Comparison of ENCODE assay signal across 9 cellular contexts in the genomic region with DNA sequence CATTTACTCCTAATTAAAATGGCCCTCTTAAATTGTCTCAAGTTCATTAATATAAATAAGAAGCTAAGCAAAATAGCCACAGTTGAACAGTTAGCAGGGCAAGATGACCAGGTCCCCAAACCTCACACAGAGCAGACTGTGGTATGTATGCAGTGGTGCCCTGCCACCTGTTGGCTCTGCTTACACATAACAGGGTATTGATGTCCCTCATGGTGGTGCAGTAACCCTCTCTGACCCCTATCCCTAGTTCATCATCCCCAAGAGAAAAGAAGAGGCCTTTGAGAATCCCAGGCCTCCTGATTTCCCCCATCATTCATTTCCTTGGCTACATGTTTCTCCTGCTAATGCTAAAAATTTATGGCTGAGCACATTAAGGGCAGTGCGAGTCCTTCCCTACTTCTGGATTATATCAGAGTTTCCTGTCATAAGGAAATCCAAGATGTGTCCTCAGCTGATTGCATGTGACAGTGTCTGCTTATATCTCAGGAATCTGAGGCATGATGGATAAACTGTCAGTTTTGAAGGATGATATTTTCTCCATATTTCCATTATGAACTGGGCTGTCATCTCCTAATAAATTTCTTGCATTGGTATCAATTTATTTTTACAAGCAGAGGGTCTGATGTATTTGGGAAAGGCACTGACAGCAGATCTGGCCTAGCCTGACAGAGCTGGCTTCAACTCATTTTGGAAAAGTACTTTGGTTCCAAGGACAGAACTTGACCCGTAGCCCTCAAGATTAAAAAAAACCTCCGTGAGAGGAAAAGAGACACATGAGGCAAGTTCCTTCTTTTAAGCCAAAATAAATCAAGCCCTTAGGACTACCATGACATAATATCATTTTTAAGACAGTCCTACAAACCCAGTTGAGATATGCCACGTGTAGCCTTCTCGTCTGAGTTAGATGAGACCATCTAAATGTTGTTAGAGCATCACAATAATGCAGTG.
DNase-seq lines count a peak whose midpoint lies in the region; ATAC-seq and TF ChIP-seq lines count a peak whose summit lies in the region.
"Had no signal": no experiment of that assay in that cellular context is flagged by ENCODE, and none has a peak within 500 bp of the region (broad histone marks: within the 10 kb centered on the region; RNA-seq: fewer than 3 reads in every experiment).

No MANE protein-coding gene starts in this region.

- CTCF ChIA-PET in activated CD4-positive, alpha-beta T cell treated with anti-CD3 and anti-CD28 coated beads for 36 hours (lab: Charles Lee) = interaction anchor here (1.0 kb wide), 1 partner anchor 225 kb away, joined by 3 read pairs; no protein-coding TSS in a partner anchor

- in situ Hi-C loops in transverse colon (cut with MboI; ENCODE audit: low pct_ligation_motif_present in 1 of 4, low pct_unique_long_range_greater_than_20kb in 1 of 4, low sequenced_read_pairs in 3 of 4) = loop anchor here in 1 of 4 donors (25.0 kb wide), 1 partner anchor 925 kb away; no protein-coding TSS in a partner anchor

- H3K4me1 ChIP-seq in NT2/D1 (ENCODE audit: insufficient read depth, insufficient read length) = no peaks in the 10 kb centered on the region
- peaks cover 0 to 14% (median 7%) of the 10 kb centered on the region in 4 donors for H3K4me1 ChIP-seq in transverse colon

- no peaks in the 10 kb centered on the region for H3K36me3 Mint-ChIP-seq in activated CD4-positive, alpha-beta T cell treated with anti-CD3 and anti-CD28 coated beads for 36 hours (ENCODE audit: low read depth)
- H3K36me3 Mint-ChIP-seq in activated CD4-positive, alpha-beta T cell treated with anti-CD3 and anti-CD28 coated beads, Interleukin-2, amount 10 ng/mL, durations not matched to agents 24 days and 14 days (ENCODE audit: low read depth) = no peaks in the 10 kb centered on the region
- H3K36me3 Mint-ChIP-seq: activated naive CD8-positive, alpha-beta T cell had no signal

- peak; percentile 63 for ATAC-seq in activated CD4-positive, alpha-beta T cell treated with anti-CD3 and anti-CD28 coated beads for 36 hours
- ATAC-seq in HG02642 (IDR thresholded peaks at IDR 0.05; ENCODE audit: poor library complexity, unreplicated experiment) = peak; percentile 77

- no peak overlapping the region for H3K9ac ChIP-seq in NT2/D1 (ENCODE audit: insufficient read length, low read depth)

- no peak overlapping the region for H3K4me3 Mint-ChIP-seq in activated CD4-positive, alpha-beta T cell treated with anti-CD3 and anti-CD28 coated beads for 36 hours
- no peak overlapping the region for H3K4me3 Mint-ChIP-seq in activated CD4-positive, alpha-beta T cell treated with anti-CD3 and anti-CD28 coated beads, Interleukin-2, amount 10 ng/mL, durations not matched to agents 24 days and 14 days
- H3K4me3 Mint-ChIP-seq: activated naive CD8-positive, alpha-beta T cell had no signal

- peak; percentile 30 for DNase-seq in activated CD4-positive, alpha-beta T cell treated with anti-CD3 and anti-CD28 coated beads for 36 hours
- DNase-seq in activated CD4-positive, alpha-beta T cell treated with anti-CD3 and anti-CD28 coated beads, Interleukin-2, amount 10 ng/mL, durations not matched to agents 24 days and 14 days = no peak
- DNase-seq in NT2/D1 (ENCODE audit: low read depth, low spot score) (peak; percentile 46), foreskin fibroblast (peak in 1 of 2 donors; percentile 44), transverse colon (no peak), retina (no peak), globus pallidus (ENCODE audit: low spot score) (no peak)

- peaks cover 2% of the 10 kb centered on the region for H3K27me3 Mint-ChIP-seq in activated CD4-positive, alpha-beta T cell treated with anti-CD3 and anti-CD28 coated beads for 36 hours
- no peaks in the 10 kb centered on the region for H3K27me3 Mint-ChIP-seq in activated CD4-positive, alpha-beta T cell treated with anti-CD3 and anti-CD28 coated beads, Interleukin-2, amount 10 ng/mL, durations not matched to agents 24 days and 14 days

- no peak for TF ChIP-seq POLR2A in transverse colon (IDR thresholded peaks at IDR 0.05)

- no peaks in the 10 kb centered on the region for H3K9me3 Mint-ChIP-seq in activated CD4-positive, alpha-beta T cell treated with anti-CD3 and anti-CD28 coated beads for 36 hours (ENCODE audit: low read depth)
- no peaks in the 10 kb centered on the region for H3K9me3 Mint-ChIP-seq in activated CD4-positive, alpha-beta T cell treated with anti-CD3 and anti-CD28 coated beads, Interleukin-2, amount 10 ng/mL, durations not matched to agents 24 days and 14 days

- intact Hi-C loops in activated CD4-positive, alpha-beta T cell treated with anti-CD3 and anti-CD28 coated beads for 36 hours (cut with DNase I, micrococcal nuclease) = no loop called here
- intact Hi-C loops in activated CD4-positive, alpha-beta T cell treated with anti-CD3 and anti-CD28 coated beads, Interleukin-2, amount 10 ng/mL, durations not matched to agents 24 days and 14 days (cut with micrococcal nuclease) = no loop called here
- intact Hi-C loops in transverse colon (cut with DNase I; ENCODE audit: low total_unique reads) = no loop called here

- no peak overlapping the region for H3K27ac Mint-ChIP-seq in activated CD4-positive, alpha-beta T cell treated with anti-CD3 and anti-CD28 coated beads for 36 hours
- no peak overlapping the region for H3K27ac Mint-ChIP-seq in activated CD4-positive, alpha-beta T cell treated with anti-CD3 and anti-CD28 coated beads, Interleukin-2, amount 10 ng/mL, durations not matched to agents 24 days and 14 days
- H3K27ac Mint-ChIP-seq: activated naive CD8-positive, alpha-beta T cell had no signal

- H3K27me3 ChIP-seq in NT2/D1 (ENCODE audit: insufficient read depth, insufficient read length) (no peaks in the 10 kb centered on the region), transverse colon (no peaks in the 10 kb centered on the region)

- TF ChIP-seq CTCF in foreskin fibroblast (IDR thresholded peaks at IDR 0.05; ENCODE audit: low read depth, low read length) (peak; percentile 31), transverse colon (IDR thresholded peaks at IDR 0.05) (peak in 4 of 5 experiments; percentile 26 to 39 (median 32))

- H3K27ac ChIP-seq in transverse colon = peak overlapping the region in 2 of 4 donors; percentile 10 to 65

- WGBS in transverse colon (ENCODE audit: low coverage in 1 of 2), 2 donors = 60 to 79% methylated on average over 3 to 5 of the region's 5 CpGs

- no peaks in the 10 kb centered on the region for H3K4me1 Mint-ChIP-seq in activated CD4-positive, alpha-beta T cell treated with anti-CD3 and anti-CD28 coated beads for 36 hours
- no peaks in the 10 kb centered on the region for H3K4me1 Mint-ChIP-seq in activated CD4-positive, alpha-beta T cell treated with anti-CD3 and anti-CD28 coated beads, Interleukin-2, amount 10 ng/mL, durations not matched to agents 24 days and 14 days

- no peaks in the 10 kb centered on the region for H3K9me3 ChIP-seq in NT2/D1 (ENCODE audit: insufficient read depth, low read length)
- no peaks in the 10 kb centered on the region for H3K9me3 ChIP-seq in transverse colon

- no peak for TF ChIP-seq EP300 in transverse colon (IDR thresholded peaks at IDR 0.05; ENCODE audit: low read depth)

- POLR2A ChIA-PET in activated CD4-positive, alpha-beta T cell treated with anti-CD3 and anti-CD28 coated beads for 36 hours (lab: Charles Lee) = no interaction called here

- H3K4me3 ChIP-seq in NT2/D1 (ENCODE audit: insufficient read length, low read depth) (no peak overlapping the region), foreskin fibroblast (ENCODE audit: low read depth in 1 of 2, low read length in 2 of 2) (no peak overlapping the region), transverse colon (no peak overlapping the region)

- H3K36me3 ChIP-seq in NT2/D1 (ENCODE audit: insufficient read depth, insufficient read length, low read length) (no peaks in the 10 kb centered on the region), transverse colon (no peaks in the 10 kb centered on the region)

Comparison
In these comparisons a context has a peak if more than half of its experiments do, and no peak if none do; other contexts are left out.
1. DNase-seq: peak in activated CD4-positive, alpha-beta T cell treated with anti-CD3 and anti-CD28 coated beads for 36 hours (single experiment) and NT2/D1 (single experiment); none in activated CD4-positive, alpha-beta T cell treated with anti-CD3 and anti-CD28 coated beads, Interleukin-2, amount 10 ng/mL, durations not matched to agents 24 days and 14 days (single experiment), transverse colon (single experiment), retina (single experiment) and globus pallidus (single experiment).